Comparison of ENCODE assay signal across 10 cellular contexts in the genomic region with DNA sequence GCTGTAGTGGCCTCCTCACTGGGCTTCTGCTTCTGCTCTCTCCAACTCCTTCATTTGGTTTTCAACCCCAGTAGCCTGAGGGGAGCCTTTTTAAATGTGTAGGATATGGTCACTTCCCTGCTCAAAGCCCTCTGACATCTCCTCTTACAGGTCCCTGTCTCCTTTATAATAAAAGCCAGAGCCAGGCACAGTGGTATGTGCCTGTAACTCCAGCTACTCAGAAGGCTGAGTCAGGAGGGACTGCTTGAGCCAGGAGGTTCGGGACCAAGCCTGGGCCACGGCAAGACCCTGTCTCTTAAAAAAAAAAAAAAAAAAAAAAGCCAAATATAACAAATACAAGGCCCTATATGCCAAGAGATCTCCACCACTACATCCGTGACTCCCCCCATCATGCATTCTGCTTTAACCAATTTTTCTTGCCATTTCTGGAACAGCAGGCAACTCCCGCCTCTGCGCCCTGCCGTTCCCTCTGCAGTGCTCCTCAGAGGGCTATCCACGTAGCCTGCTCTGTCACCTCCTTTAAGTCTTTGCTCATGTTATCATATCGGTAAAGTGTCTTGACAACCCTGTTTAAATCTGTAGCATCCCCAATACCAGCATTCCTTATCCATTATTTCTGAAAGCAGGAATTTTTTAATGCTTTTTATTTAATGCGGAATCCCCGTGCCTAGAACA. TPM values are rescaled to one million over a fixed set of nuclear protein-coding genes. Genes with fewer than 3 reads are reported as not detected.
DNase-seq lines count a peak whose midpoint lies in the region; FAIRE-seq and TF ChIP-seq lines count a peak whose summit lies in the region.
"Had no signal": no experiment of that assay in that cellular context is flagged by ENCODE, and none has a peak within 500 bp of the region (broad histone marks: within the 10 kb centered on the region; RNA-seq: fewer than 3 reads in every experiment).

No MANE protein-coding gene starts in this region.

- peaks cover 11 to 18% of the 10 kb centered on the region in 2 donors for H3K36me3 Mint-ChIP-seq in CD4-positive, alpha-beta memory T cell
- H3K36me3 Mint-ChIP-seq in endothelial cell (ENCODE audit: low read depth, unreplicated experiment) (peaks cover 35% of the 10 kb centered on the region), osteocyte (ENCODE audit: unreplicated experiment) (peaks cover 23% of the 10 kb centered on the region)

- H3K27ac Mint-ChIP-seq in CD4-positive, alpha-beta memory T cell: peak overlapping the region in 6 of 7 donors; percentile 19 to 86 (median 64)
- no peak overlapping the region for H3K27ac Mint-ChIP-seq in endothelial cell (ENCODE audit: unreplicated experiment)
- no peak overlapping the region for H3K27ac Mint-ChIP-seq in osteocyte (ENCODE audit: unreplicated experiment)

- H3K9me3 ChIP-seq in CD4-positive, alpha-beta memory T cell (ENCODE audit: control insufficient read depth in 1 of 2, low read length in 2 of 2): no peaks in the 10 kb centered on the region
- no peaks in the 10 kb centered on the region for H3K9me3 ChIP-seq in OCI-LY1 (ENCODE audit: low read length)

- no peaks in the 10 kb centered on the region for H3K79me2 ChIP-seq in OCI-LY1 (ENCODE audit: insufficient read depth, low read length)

- peak overlapping the region; percentile 59 for H3K4me2 ChIP-seq in OCI-LY1 (ENCODE audit: low read length)

- no peaks in the 10 kb centered on the region for H3K27me3 Mint-ChIP-seq in CD4-positive, alpha-beta memory T cell
- peaks cover 5% of the 10 kb centered on the region for H3K27me3 Mint-ChIP-seq in endothelial cell (ENCODE audit: unreplicated experiment)
- H3K27me3 Mint-ChIP-seq in osteocyte (ENCODE audit: unreplicated experiment): no peaks in the 10 kb centered on the region

- H3K4me1 Mint-ChIP-seq in CD4-positive, alpha-beta memory T cell: peaks cover 8 to 28% (median 16%) of the 10 kb centered on the region in 4 donors
- H3K4me1 Mint-ChIP-seq in endothelial cell (ENCODE audit: unreplicated experiment): peaks cover 12% of the 10 kb centered on the region
- H3K4me1 Mint-ChIP-seq in osteocyte (ENCODE audit: unreplicated experiment): peaks cover 5% of the 10 kb centered on the region

- H3K9me3 Mint-ChIP-seq in CD4-positive, alpha-beta memory T cell: no peaks in the 10 kb centered on the region
- H3K9me3 Mint-ChIP-seq in endothelial cell (ENCODE audit: unreplicated experiment): no peaks in the 10 kb centered on the region
- no peaks in the 10 kb centered on the region for H3K9me3 Mint-ChIP-seq in osteocyte (ENCODE audit: unreplicated experiment)

- no peaks in the 10 kb centered on the region for H3K9me2 ChIP-seq in OCI-LY1 (ENCODE audit: low read depth, low read length)

- H3K9ac ChIP-seq in OCI-LY1 (ENCODE audit: low read length): peak overlapping the region; percentile 70

- H3K4me3 ChIP-seq in CD4-positive, alpha-beta memory T cell (ENCODE audit: low read length in 2 of 2): peak overlapping the region; percentile 12 to 68
- H3K4me3 ChIP-seq in OCI-LY1 (ENCODE audit: low read depth, low read length, poor library complexity, severe bottlenecking): peak overlapping the region; percentile 54

- H3K4me3 Mint-ChIP-seq in CD4-positive, alpha-beta memory T cell: peak overlapping the region; percentile 11 to 78 (median 56)
- peak overlapping the region; percentile 10 for H3K4me3 Mint-ChIP-seq in endothelial cell (ENCODE audit: unreplicated experiment)
- H3K4me3 Mint-ChIP-seq in osteocyte (ENCODE audit: unreplicated experiment): peak overlapping the region; percentile 44

- POLR2A ChIA-PET in CD4-positive, alpha-beta memory T cell (lab: Charles Lee; ENCODE audit: partially characterized antibody): interaction anchor here (1.7 to 4.4 kb wide), 11 partner anchors 9 to 351 kb away, joined by 4 to 91 read pairs (median 25); partner anchors contain the start of genes ALDOA, DCTPP1, ITGAL and SEPHS2

- H4K20me1 ChIP-seq in OCI-LY1 (ENCODE audit: insufficient read depth, low read length): no peaks in the 10 kb centered on the region

- H2AFZ ChIP-seq in OCI-LY1 (ENCODE audit: low read length): no peak overlapping the region

- CTCF ChIA-PET in CD4-positive, alpha-beta memory T cell (lab: Charles Lee; ENCODE audit: partially characterized antibody): interaction anchor here (1.6 to 4.0 kb wide), 2 partner anchors 13 to 181 kb away, joined by 7 to 34 read pairs; partner anchors contain the start of gene DCTPP1

- peak overlapping the region; percentile 61 for H3K27ac ChIP-seq in CD4-positive, alpha-beta memory T cell (ENCODE audit: low read depth, low read length)
- peak overlapping the region; percentile 26 for H3K27ac ChIP-seq in OCI-LY1 (ENCODE audit: low read depth, low read length, poor library complexity, severe bottlenecking)

- no peak for DNase-seq in CD4-positive, alpha-beta memory T cell
- DNase-seq in endothelial cell (ENCODE audit: low spot score): no peak
- DNase-seq in osteocyte (ENCODE audit: extremely low spot score, unreplicated experiment): no peak
- DNase-seq in RCC 7860 (ENCODE audit: low spot score): no peak
- DNase-seq in NCI-H226: no peak
- no peak for DNase-seq in Ammon's horn (ENCODE audit: low spot score)
- DNase-seq in mucosa of gallbladder (ENCODE audit: low spot score): no peak
- DNase-seq: central memory CD4-positive, alpha-beta T cell; stimulated activated CD4-positive, alpha-beta T cell treated with anti-CD3 and anti-CD28 coated beads, Interleukin-12 subunit alpha, Interleukin-12 subunit beta, amount 100 ng/mL, for 4 hours had no signal

- intact Hi-C loops in CD4-positive, alpha-beta memory T cell (cut with micrococcal nuclease): no loop called here

- no peaks in the 10 kb centered on the region for H3F3A ChIP-seq in OCI-LY1 (ENCODE audit: insufficient read depth, low read length)

- peaks cover 15% of the 10 kb centered on the region for H3K4me1 ChIP-seq in CD4-positive, alpha-beta memory T cell (ENCODE audit: insufficient read depth, low read length)
- H3K4me1 ChIP-seq in OCI-LY1 (ENCODE audit: insufficient read depth, low read length, severe bottlenecking): peaks cover 19% of the 10 kb centered on the region

- no peaks in the 10 kb centered on the region for H3K36me3 ChIP-seq in CD4-positive, alpha-beta memory T cell (ENCODE audit: insufficient read depth, low read length)
- peaks cover 41% of the 10 kb centered on the region for H3K36me3 ChIP-seq in OCI-LY1 (ENCODE audit: insufficient read depth, low read length)

- no peak for FAIRE-seq in RCC 7860 (lab: Jason Lieb, UNC)

- TF ChIP-seq CTCF in OCI-LY1 (IDR thresholded peaks at IDR 0.05; ENCODE audit: low read length) (no peak), endothelial cell (IDR thresholded peaks at IDR 0.05; ENCODE audit: unreplicated experiment) (no peak), osteocyte (IDR thresholded peaks at IDR 0.05) (no peak)

- H3K27me3 ChIP-seq in CD4-positive, alpha-beta memory T cell (ENCODE audit: insufficient read depth, low read length): no peaks in the 10 kb centered on the region
- no peaks in the 10 kb centered on the region for H3K27me3 ChIP-seq in OCI-LY1 (ENCODE audit: insufficient read depth, low read length)

RNA-seq across cellular contexts. Expression of gene ZNF771, which starts 9.4 kb away (rescaled TPM):
- total RNA-seq in CD4-positive, alpha-beta memory T cell: 1 to 10 TPM; 6.0 to 6.5 TPM
- 1 to 10 TPM; 1.4 to 5.0 TPM for polyA plus RNA-seq in CD4-positive, alpha-beta memory T cell
- total RNA-seq in endothelial cell (ENCODE audit: unreplicated experiment) (16.3 TPM), osteocyte (12.6 and 12.7 TPM in 2 replicates), mucosa of gallbladder (21.9 TPM)

RNA-seq across cellular contexts. Expression of gene DCTPP1, which starts 13.1 kb away (rescaled TPM):
- 10 to 100 TPM; 15.0 to 18.0 TPM for total RNA-seq in CD4-positive, alpha-beta memory T cell
- polyA plus RNA-seq in CD4-positive, alpha-beta memory T cell: 100 to 1,000 TPM in 1 of 2 donors, 10 to 100 TPM in 1; 87.0 to 115 TPM
- 61.1 TPM for total RNA-seq in endothelial cell (ENCODE audit: unreplicated experiment)
- total RNA-seq in osteocyte: 26.8 and 30.3 TPM in 2 replicates
- total RNA-seq in mucosa of gallbladder: 53.3 TPM

RNA-seq across cellular contexts. Expression of gene ZNF48, which starts 21.5 kb away (rescaled TPM):
- total RNA-seq in CD4-positive, alpha-beta memory T cell: 10 to 100 TPM; 15.8 to 16.7 TPM
- polyA plus RNA-seq in CD4-positive, alpha-beta memory T cell: 10 to 100 TPM in 1 of 2 donors, 1 to 10 TPM in 1; 5.5 to 10.7 TPM
- 40.4 TPM for total RNA-seq in endothelial cell (ENCODE audit: unreplicated experiment)
- 12.7 and 13.2 TPM in 2 replicates for total RNA-seq in osteocyte
- total RNA-seq in mucosa of gallbladder: 11.8 TPM

RNA-seq across cellular contexts. Expression of gene SEPHS2, which starts 28.9 kb away (rescaled TPM):
- total RNA-seq in CD4-positive, alpha-beta memory T cell: 10 to 100 TPM; 42.0 to 44.4 TPM
- polyA plus RNA-seq in CD4-positive, alpha-beta memory T cell: 10 to 100 TPM; 56.4 to 65.9 TPM
- total RNA-seq in endothelial cell (ENCODE audit: unreplicated experiment) (43.1 TPM), osteocyte (41.2 and 42.5 TPM in 2 replicates), mucosa of gallbladder (112 TPM)

RNA-seq across cellular contexts. Expression of gene SEPTIN1, which starts 34.4 kb away (rescaled TPM):
- 100 to 1,000 TPM; 198 to 206 TPM for total RNA-seq in CD4-positive, alpha-beta memory T cell
- polyA plus RNA-seq in CD4-positive, alpha-beta memory T cell: 100 to 1,000 TPM; 210 to 212 TPM
- total RNA-seq in endothelial cell (ENCODE audit: unreplicated experiment): 1.6 TPM
- 1.5 and 2.0 TPM in 2 replicates for total RNA-seq in osteocyte
- 11.5 TPM for total RNA-seq in mucosa of gallbladder

Comparison
In these comparisons a context has a peak if more than half of its experiments do, and no peak if none do; other contexts are left out.
1. H3K27ac Mint-ChIP-seq: peak in CD4-positive, alpha-beta memory T cell (6 of 7); none in endothelial cell (single experiment) and osteocyte (single experiment).
2. Peak in every context shown above with its lines, with median percentiles within 50 percentile points of each other: H3K4me3 Mint-ChIP-seq.